Comparison of ENCODE assay signal across 8 cellular contexts in the genomic region with DNA sequence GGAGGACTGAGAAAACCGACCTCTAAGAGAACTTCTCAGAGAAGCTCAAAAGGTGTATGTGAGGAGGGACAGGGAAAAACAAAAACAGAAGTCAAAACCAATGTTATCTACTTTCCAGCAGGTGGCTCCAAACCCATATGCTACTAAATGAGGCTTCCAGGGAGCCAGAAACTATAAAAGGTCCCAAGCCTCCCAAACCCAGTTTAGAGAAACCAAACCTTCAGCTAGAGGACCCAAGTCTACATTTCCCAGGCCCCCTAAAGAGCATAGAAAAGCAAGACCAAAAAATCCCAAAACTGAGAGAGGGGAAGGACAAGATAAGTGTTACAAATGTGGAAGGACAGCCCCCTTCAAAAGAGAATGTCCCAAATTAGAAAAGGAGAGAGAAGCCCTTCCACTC. TPM values are rescaled to one million over a fixed set of nuclear protein-coding genes. Genes with fewer than 3 reads are reported as not detected.
DNase-seq lines count a peak whose midpoint lies in the region; ATAC-seq and TF ChIP-seq lines count a peak whose summit lies in the region.

No MANE protein-coding gene starts in this region.

- H3K4me1 Mint-ChIP-seq in neural crest cell, result peaks cover 7% of the 10 kb centered on the region

- peak; percentile 60 for ATAC-seq in HG02885 (IDR thresholded peaks at IDR 0.05; ENCODE audit: poor library complexity, unreplicated experiment)

- H3K36me3 Mint-ChIP-seq in neural crest cell (ENCODE audit: low read depth), result no peaks in the 10 kb centered on the region

- H3K9me3 Mint-ChIP-seq in neural crest cell, result no peaks in the 10 kb centered on the region

- H3K27ac Mint-ChIP-seq in neural crest cell (ENCODE audit: unreplicated experiment), result no peak overlapping the region

- DNase-seq in DMS79 treated with DMSO at 0.1 percent for 48 hours (lab: John Stamatoyannopoulos, UW), result peak; percentile 21
- no peak for DNase-seq in DMS79 (lab: John Stamatoyannopoulos, UW)
- peak; percentile 5 for DNase-seq in SHP77 treated with DMSO at 0.1 percent for 48 hours (lab: John Stamatoyannopoulos, UW)
- DNase-seq in fibroblast of gingiva (ENCODE audit: low read depth), result peak; percentile 47
- DNase-seq in neural crest cell (ENCODE audit: low read depth, low spot score), result no peak
- no peak for DNase-seq in stimulated activated CD4-positive, alpha-beta T cell treated with anti-CD3 and anti-CD28 coated beads, Interleukin-1b, Interleukin-23, amount 100 ng/mL, for 48 hours
- DNase-seq in NK-92 (lab: John Stamatoyannopoulos, UW; ENCODE audit: unreplicated experiment), result no peak

- no peaks in the 10 kb centered on the region for H3K27me3 Mint-ChIP-seq in neural crest cell (ENCODE audit: low read depth)

- peak; percentile 68 for TF ChIP-seq CTCF in neural crest cell (conservative IDR thresholded peaks at IDR 0.05)

- H3K4me3 Mint-ChIP-seq in neural crest cell, result no peak overlapping the region

RNA-seq across cellular contexts. Expression of a gene that starts 3.7 kb away (rescaled TPM):
- total RNA-seq in neural crest cell, result not detected in 2 replicates

RNA-seq across cellular contexts. Expression of a gene that starts 12.4 kb away (rescaled TPM):
- not detected in 2 replicates for total RNA-seq in neural crest cell

RNA-seq across cellular contexts. Expression of a gene that starts 26.7 kb away (rescaled TPM):
- 11.8 and 13.5 TPM in 2 replicates for total RNA-seq in neural crest cell

RNA-seq across cellular contexts. Expression of a gene that starts 26.9 kb away (rescaled TPM):
- total RNA-seq in neural crest cell, result 84.0 and 86.0 TPM in 2 replicates

RNA-seq across cellular contexts. Expression of a gene that starts 58.2 kb away (rescaled TPM):
- 16.1 and 16.8 TPM in 2 replicates for total RNA-seq in neural crest cell

Comparison
In these comparisons a context has a peak if more than half of its experiments do, and no peak if none do; other contexts are left out.
1. DNase-seq: peak in DMS79 treated with DMSO at 0.1 percent for 48 hours (single experiment), SHP77 treated with DMSO at 0.1 percent for 48 hours (single experiment) and fibroblast of gingiva (single experiment); none in DMS79 (single experiment), neural crest cell (single experiment), stimulated activated CD4-positive, alpha-beta T cell treated with anti-CD3 and anti-CD28 coated beads, Interleukin-1b, Interleukin-23, amount 100 ng/mL, for 48 hours (single experiment) and NK-92 (single experiment).